In genomic region chr1:974293-974640, GRCh38 we compare ENCODE assay signal across 33 cellular contexts. TPM values are rescaled to one million over a fixed set of nuclear protein-coding genes. Genes with fewer than 3 reads are reported as not detected.
"Had no signal": no experiment of that assay in that cellular context is flagged by ENCODE, and none has a peak within 500 bp of the region (broad histone marks: within the 10 kb centered on the region; RNA-seq: fewer than 3 reads in every experiment).

No MANE protein-coding gene starts in this region.

- H3K9me3 ChIP-seq: ascending aorta, breast epithelium had no signal

- H3K4me3 ChIP-seq: ascending aorta, breast epithelium, cardiac muscle cell, coronary artery, dorsolateral prefrontal cortex had no signal

- H3K27ac ChIP-seq: ascending aorta, breast epithelium, cardiac muscle cell, coronary artery, dorsolateral prefrontal cortex had no signal

- H3K36me3 ChIP-seq: ascending aorta, breast epithelium, cardiac muscle cell had no signal

- DNase-seq: activated CD4-positive, alpha-beta memory T cell treated with anti-CD3 and anti-CD28 coated beads for 36 hours; activated CD4-positive, alpha-beta T cell treated with anti-CD3 and anti-CD28 coated beads for 36 hours; activated CD4-positive, alpha-beta T cell treated with anti-CD3 and anti-CD28 coated beads, Interleukin-2, amount 10 ng/mL, durations not matched to agents 24 days and 14 days; activated CD4-positive, CD25-positive, alpha-beta regulatory T cell; activated CD4-positive, CD25-positive, alpha-beta regulatory T cell treated with anti-CD3 and anti-CD28 coated beads, Interleukin-2, amount 50 U/mL, for 72 hours; activated CD8-positive, alpha-beta memory T cell treated with anti-CD3 and anti-CD28 coated beads, Interleukin-2, amount 10 ng/mL, durations not matched to agents 7 days and 5 days; activated CD8-positive, alpha-beta memory T cell treated with anti-CD3 and anti-CD28 coated beads, Interleukin-2, amount 50 U/mL, for 4 hours; activated CD8-positive, alpha-beta T cell treated with anti-CD3 and anti-CD28 coated beads, Interleukin-2, amount 10 ng/mL, durations not matched to agents 7 days and 5 days; activated effector memory CD4-positive, alpha-beta T cell treated with anti-CD3 and anti-CD28 coated beads, Interleukin-2, amount 50 U/mL, for 16 hours; activated naive CD4-positive, alpha-beta T cell; activated naive CD4-positive, alpha-beta T cell treated with anti-CD3 and anti-CD28 coated beads, Interleukin-2, amount 10 ng/mL, durations not matched to agents 7 days and 5 days; activated naive CD8-positive, alpha-beta T cell treated with anti-CD3 and anti-CD28 coated beads, Interleukin-2, amount 10 ng/mL, durations not matched to agents 7 days and 5 days; activated T-cell treated with anti-CD3 and anti-CD28 coated beads, Interleukin-2, amount 50 U/mL, for 1 hour; activated T-cell treated with anti-CD3 and anti-CD28 coated beads, Interleukin-2, amount 50 U/mL, for 48 hours; dorsolateral prefrontal cortex; effector memory CD4-positive, alpha-beta T cell; endodermal cell; foreskin fibroblast; T-helper 1 cell; T-helper 17 cell; T1000 had no signal

- ATAC-seq: activated CD4-positive, alpha-beta T cell treated with anti-CD3 and anti-CD28 coated beads for 36 hours; activated CD8-positive, alpha-beta memory T cell treated with anti-CD3 and anti-CD28 coated beads, Interleukin-2, amount 10 ng/mL, durations not matched to agents 7 days and 5 days; activated CD8-positive, alpha-beta T cell treated with anti-CD3 and anti-CD28 coated beads, Interleukin-2, amount 10 ng/mL, durations not matched to agents 7 days and 5 days; activated naive CD4-positive, alpha-beta T cell treated with anti-CD3 and anti-CD28 coated beads, Interleukin-2, amount 50 U/mL, for 72 hours; esophagus mucosa; T-helper 17 cell had no signal

RNA-seq across cellular contexts. Expression of gene PERM1, which starts 7.6 kb away (rescaled TPM):
- total RNA-seq: activated CD4-positive, alpha-beta memory T cell treated with anti-CD3 and anti-CD28 coated beads for 36 hours; activated CD4-positive, alpha-beta T cell treated with anti-CD3 and anti-CD28 coated beads for 36 hours; activated CD4-positive, alpha-beta T cell treated with anti-CD3 and anti-CD28 coated beads, Interleukin-2, amount 10 ng/mL, durations not matched to agents 24 days and 14 days; activated CD8-positive, alpha-beta memory T cell treated with anti-CD3 and anti-CD28 coated beads for 36 hours; activated CD8-positive, alpha-beta memory T cell treated with anti-CD3 and anti-CD28 coated beads, Interleukin-2, amount 10 ng/mL, durations not matched to agents 7 days and 5 days; activated CD8-positive, alpha-beta T cell treated with anti-CD3 and anti-CD28 coated beads, Interleukin-2, amount 10 ng/mL, durations not matched to agents 7 days and 5 days; activated naive CD4-positive, alpha-beta T cell treated with anti-CD3 and anti-CD28 coated beads, Interleukin-2, amount 50 U/mL, for 72 hours; activated naive CD8-positive, alpha-beta T cell treated with anti-CD3 and anti-CD28 coated beads, Interleukin-2, amount 10 ng/mL, durations not matched to agents 7 days and 5 days; activated T-helper 1 cell treated with anti-CD3 and anti-CD28 coated beads, Interleukin-12 subunit alpha, Interleukin-12 subunit beta, Interleukin-2, Interleukin-4 antibody, amounts not matched to agents 30 ng/mL and 10 ng/mL and 1 ng/mL, durations not matched to agents 14 hours and 24 hours and 36 hours; activated T-helper 2 cell treated with anti-CD3 and anti-CD28 coated beads, Interferon-gamma antibody, Interleukin-2, Interleukin-4, amounts not matched to agents 10 μg/mL and 5 μg/mL and 100 μg/mL, durations not matched to agents 14 hours and 24 hours and 36 hours; ascending aorta; endodermal cell; epithelial cell of proximal tubule; esophagus mucosa; frontal cortex; T-helper 17 cell had no signal

RNA-seq across cellular contexts. Expression of gene PLEKHN1, which starts 8.0 kb away (rescaled TPM):
- total RNA-seq: ascending aorta, cerebellum, frontal cortex had no signal
